Comparison of ENCODE assay signal across 35 cellular contexts in genomic region chr11:9817191-9817590, GRCh38.
"Had no signal": no experiment of that assay in that cellular context is flagged by ENCODE, and none has a peak within 500 bp of the region (broad histone marks: within the 10 kb centered on the region; RNA-seq: fewer than 3 reads in every experiment).

No MANE protein-coding gene starts in this region.

- FAIRE-seq: bronchial epithelial cell, RCC 7860 had no signal

- H3K27ac ChIP-seq: adrenal gland, KMS-11, RWPE1, VCaP had no signal

- H3K4me1 ChIP-seq: adrenal gland had no signal

- ATAC-seq: activated CD8-positive, alpha-beta T cell treated with anti-CD3 and anti-CD28 coated beads for 36 hours; activated T-cell treated with anti-CD3 and anti-CD28 coated beads, Interleukin-2, amount 50 U/mL, for 72 hours; activated T-helper 17 cell treated with anti-CD3 and anti-CD28 coated beads, Interleukin-2, amount 50 U/mL, for 72 hours; PC-3; Right ventricle myocardium inferior; SK-N-SH treated with all-trans-retinoic acid at 6 μM for 48 hours; T-cell; T-helper 17 cell had no signal

- H3K9ac ChIP-seq: KMS-11 had no signal

- H3K4me2 ChIP-seq: KMS-11 had no signal

- H3K36me3 ChIP-seq: adrenal gland had no signal

- H3K4me3 ChIP-seq: adrenal gland had no signal

- H3K27me3 ChIP-seq: adrenal gland had no signal

- H3K9me3 ChIP-seq: adrenal gland had no signal

- DNase-seq: activated CD4-positive, alpha-beta T cell treated with anti-CD3 and anti-CD28 coated beads for 1 hour; activated CD4-positive, alpha-beta T cell treated with anti-CD3 and anti-CD28 coated beads for 48 hours; activated CD4-positive, alpha-beta T cell treated with anti-CD3 and anti-CD28 coated beads, Interleukin-2, amount 50 U/mL, for 4 hours; activated CD4-positive, CD25-positive, alpha-beta regulatory T cell; activated CD8-positive, alpha-beta T cell treated with anti-CD3 and anti-CD28 coated beads for 36 hours; activated effector memory CD4-positive, alpha-beta T cell treated with anti-CD3 and anti-CD28 coated beads, Interleukin-2, amount 50 U/mL, for 16 hours; activated naive CD4-positive, alpha-beta T cell; activated naive CD4-positive, alpha-beta T cell treated with anti-CD3 and anti-CD28 coated beads, Interleukin-2, amount 50 U/mL, for 16 hours; activated naive CD8-positive, alpha-beta T cell treated with anti-CD3 and anti-CD28 coated beads, Interleukin-2, amount 10 ng/mL, durations not matched to agents 7 days and 5 days; activated T-cell treated with anti-CD3 and anti-CD28 coated beads, Interleukin-2, amount 50 U/mL, for 1 hour; activated T-cell treated with anti-CD3 and anti-CD28 coated beads, Interleukin-2, amount 50 U/mL, for 72 hours; adrenal gland; caudate nucleus; cerebellar nuclear complex; MM.1S; NCI-H1092 treated with DMSO at 0.1 percent for 48 hours; NCI-H1417; NCI-H146; NCI-H187; NCI-H2081; NCI-H2171 treated with DMSO at 0.1 percent for 48 hours; NCI-H2227 treated with DMSO at 0.1 percent for 48 hours; NCI-H524 treated with DMSO at 0.1 percent for 48 hours; PC-3; SIG-M5; T-cell; T-helper 17 cell had no signal
